Comparison of ENCODE assay signal across 8 cellular contexts in genomic region chr4:78938868-78939666, GRCh38. TPM values are rescaled to one million over a fixed set of nuclear protein-coding genes. Genes with fewer than 3 reads are reported as not detected.
DNase-seq lines count a peak whose midpoint lies in the region; ATAC-seq and TF ChIP-seq lines count a peak whose summit lies in the region.

Gene PAQR3 (minus strand): TSS chr4:78939438. CDS start chr4:78939224, 214 bp downstream.

- 0 out of 2 replicates have a peak, but pooled peaks have one; percentile 8 for TF ChIP-seq CTCF in OCI-LY3 (IDR thresholded peaks at IDR 0.05; ENCODE audit: low read depth, low read length)
- no peak for TF ChIP-seq CTCF in epithelial cell of proximal tubule (conservative IDR thresholded peaks at IDR 0.05; ENCODE audit: low read depth, low read length)

- peaks cover 3% of the 10 kb centered on the region; the same call in 1 of the 2 replicates for H3K79me2 ChIP-seq in OCI-LY3 (ENCODE audit: low read length)

- peak within 1 kb of the TSS; percentile 90 for H3K4me2 ChIP-seq in OCI-LY3 (ENCODE audit: low read length)

- H4K20me1 ChIP-seq in OCI-LY3 (ENCODE audit: insufficient read depth, low read length): no peaks in the 10 kb centered on the region

- H3K27me3 ChIP-seq in HUES6 (ENCODE audit: control insufficient read depth, insufficient read depth, low read length): no peaks in the 10 kb centered on the region; the same call in 1 of the 2 replicates
- peaks cover 13% of the 10 kb centered on the region for H3K27me3 ChIP-seq in OCI-LY3 (ENCODE audit: low read depth, low read length)
- H3K27me3 ChIP-seq in mucosa of rectum (ENCODE audit: control insufficient read depth in 2 of 2, insufficient read depth in 2 of 2, low read length in 2 of 2): no peaks in the 10 kb centered on the region

- peak within 1 kb of the TSS; percentile 98 for H2AFZ ChIP-seq in OCI-LY3 (ENCODE audit: low read depth, low read length)

- ATAC-seq in GM21447 (IDR thresholded peaks at IDR 0.05; ENCODE audit: unreplicated experiment): peak; percentile 91

- H3K9ac ChIP-seq in HUES6 (ENCODE audit: low read length): peak within 1 kb of the TSS; percentile 92
- peak within 1 kb of the TSS; percentile 69 for H3K9ac ChIP-seq in OCI-LY3 (ENCODE audit: low read length)
- peak within 1 kb of the TSS; percentile 79 to 92 for H3K9ac ChIP-seq in mucosa of rectum (ENCODE audit: low read depth in 1 of 2, low read length in 2 of 2)

- H3K4me1 ChIP-seq in HUES6 (ENCODE audit: control insufficient read depth, insufficient read depth, low read length) (peaks cover 40% of the 10 kb centered on the region), OCI-LY3 (ENCODE audit: low read length) (peaks cover 11% of the 10 kb centered on the region), mucosa of rectum (ENCODE audit: control insufficient read depth in 2 of 2, insufficient read depth in 2 of 2, low read length in 2 of 2) (peaks cover 4 to 7% of the 10 kb centered on the region in 2 donors)

- DNase-seq in DMS 273 treated with DMSO at 0.1 percent for 48 hours (lab: John Stamatoyannopoulos, UW) (peak; percentile 38), activated T-cell treated with anti-CD3 and anti-CD28 coated beads for 24 hours (ENCODE audit: low read depth) (peak; percentile 80), epithelial cell of proximal tubule (ENCODE audit: low read depth) (no peak)
- peak; percentile 89 for DNase-seq in stimulated activated CD8-positive, alpha-beta memory T cell treated with anti-CD3 and anti-CD28 coated beads, Interleukin-4, amount 100 ng/mL, for 48 hours

- H3K27ac ChIP-seq in HUES6 (ENCODE audit: low read depth, low read length): peak within 1 kb of the TSS; percentile 64; the same call in 1 of the 2 replicates
- no peak within 1 kb of the TSS for H3K27ac ChIP-seq in OCI-LY3 (ENCODE audit: low read length)
- H3K27ac ChIP-seq in mucosa of rectum (ENCODE audit: low read depth in 2 of 2, low read length in 2 of 2): peak within 1 kb of the TSS; percentile 58 to 68

- H3K9me3 ChIP-seq in HUES6 (ENCODE audit: control insufficient read depth, insufficient read depth, low read depth, low read length): no peaks in the 10 kb centered on the region
- H3K9me3 ChIP-seq in OCI-LY3 (ENCODE audit: insufficient read depth, low read length): no peaks in the 10 kb centered on the region
- no peaks in the 10 kb centered on the region for H3K9me3 ChIP-seq in mucosa of rectum (ENCODE audit: control insufficient read depth in 2 of 2, low read length in 2 of 2)

- peak within 1 kb of the TSS; percentile 93 for H3K4me3 ChIP-seq in HUES6 (ENCODE audit: low read depth, low read length)
- peak within 1 kb of the TSS; percentile 87 for H3K4me3 ChIP-seq in OCI-LY3 (ENCODE audit: low read length)
- peak within 1 kb of the TSS; percentile 78 for H3K4me3 ChIP-seq in epithelial cell of proximal tubule (ENCODE audit: low read depth, low read length)
- H3K4me3 ChIP-seq in mucosa of rectum (ENCODE audit: low read length in 2 of 2): peak within 1 kb of the TSS; percentile 89 to 97

- H3K36me3 ChIP-seq in HUES6 (ENCODE audit: control insufficient read depth, insufficient read depth, low read length) (no peaks in the 10 kb centered on the region), OCI-LY3 (replicated peaks; ENCODE audit: low read depth, low read length) (no peaks in the 10 kb centered on the region), mucosa of rectum (ENCODE audit: control insufficient read depth in 2 of 2, insufficient read depth in 2 of 2, low read length in 2 of 2) (no peaks in the 10 kb centered on the region)

RNA-seq across cellular contexts. Expression of gene PAQR3, which starts in this region (rescaled TPM):
- 27.8 and 31.7 TPM in 2 replicates for total RNA-seq in epithelial cell of proximal tubule
